In genomic region chr17:41773190-41773588, GRCh38 we compare ENCODE assay signal across 1 cellular context.
TF ChIP-seq lines count a peak whose summit lies in the region.

No MANE protein-coding gene starts in this region.

TF ChIP-seq in HepG2, 621 proteins besides CTCF, POLR2A, EP300 and RAD21 (continued from another document and continues in another):
- TF ChIP-seq ZNF878 (CRISPR knock-in tag; IDR thresholded peaks at IDR 0.05) (no peak), JUNB (CRISPR knock-in tag; IDR thresholded peaks at IDR 0.05; ENCODE audit: borderline replicate concordance) (no peak), MTA1 (CRISPR knock-in tag; IDR thresholded peaks at IDR 0.05; ENCODE audit: borderline replicate concordance) (0 out of 2 replicates have a peak, but pooled peaks have one; percentile 2), ZBTB46 (CRISPR knock-in tag; IDR thresholded peaks at IDR 0.05; ENCODE audit: borderline replicate concordance) (no peak; the same call in 1 of the 2 replicates), KDM5A (IDR thresholded peaks at IDR 0.05; ENCODE audit: borderline replicate concordance, low read length) (0 out of 2 replicates have a peak, but pooled peaks have one; percentile 40), HDAC1 (CRISPR knock-in tag; IDR thresholded peaks at IDR 0.05) (no peak; the same call in 1 of the 2 replicates), IRF9 (CRISPR knock-in tag; IDR thresholded peaks at IDR 0.05; ENCODE audit: borderline replicate concordance) (no peak), MAZ (IDR thresholded peaks at IDR 0.05; ENCODE audit: borderline replicate concordance, low read depth, low read length) (0 out of 2 replicates have a peak, but pooled peaks have one; percentile 9), MAZ (CRISPR knock-in tag; IDR thresholded peaks at IDR 0.05; ENCODE audit: low read depth) (0 out of 2 replicates have a peak, but pooled peaks have one; percentile 2), GTF2F1 (IDR thresholded peaks at IDR 0.05; ENCODE audit: low read length) (no peak), ZNF775 (CRISPR knock-in tag; IDR thresholded peaks at IDR 0.05; ENCODE audit: borderline replicate concordance) (0 out of 2 replicates have a peak, but pooled peaks have one; percentile 60), HMGA1 (CRISPR knock-in tag; conservative IDR thresholded peaks at IDR 0.05) (no peak), NFE2 (CRISPR knock-in tag; IDR thresholded peaks at IDR 0.05) (0 out of 2 replicates have a peak, but pooled peaks have one; percentile 3), ZNF329 (CRISPR knock-in tag; IDR thresholded peaks at IDR 0.05; ENCODE audit: low read depth) (no peak), RBFOX2 (IDR thresholded peaks at IDR 0.05; ENCODE audit: low read depth, low read length) (peak; percentile 51), FIP1L1 (IDR thresholded peaks at IDR 0.05; ENCODE audit: borderline replicate concordance, insufficient read depth, low read depth, low read length) (0 out of 2 replicates have a peak, but pooled peaks have one; percentile 13), FOXO1 (CRISPR knock-in tag; IDR thresholded peaks at IDR 0.05) (no peak), HES4 (CRISPR knock-in tag; IDR thresholded peaks at IDR 0.05; ENCODE audit: borderline replicate concordance) (no peak), SRSF1 (optimal IDR thresholded peaks at IDR 0.05; ENCODE audit: low read depth, low read length) (no peak), ZNF761 (CRISPR knock-in tag; conservative IDR thresholded peaks at IDR 0.05) (peak; percentile 85; the same call in 1 of the 2 replicates), DPF2 (CRISPR knock-in tag; IDR thresholded peaks at IDR 0.05; ENCODE audit: borderline replicate concordance, low read depth) (peak; percentile 27; the same call in 1 of the 2 replicates), AHR (CRISPR knock-in tag; IDR thresholded peaks at IDR 0.05) (no peak), POGZ (CRISPR knock-in tag; IDR thresholded peaks at IDR 0.05) (no peak; the same call in none of the 2 replicates), SIN3A (IDR thresholded peaks at IDR 0.05; ENCODE audit: borderline replicate concordance, low read depth, low read length) (peak; percentile 62; the same call in 1 of the 2 replicates), ZBTB10 (CRISPR knock-in tag; IDR thresholded peaks at IDR 0.05; ENCODE audit: borderline replicate concordance) (no peak), KLF6 (CRISPR knock-in tag; IDR thresholded peaks at IDR 0.05) (no peak; the same call in 1 of the 2 replicates), ZBTB42 (CRISPR knock-in tag; IDR thresholded peaks at IDR 0.05) (peak; percentile 22; the same call in 1 of the 2 replicates), CENPBD1 (CRISPR knock-in tag; IDR thresholded peaks at IDR 0.05; ENCODE audit: borderline replicate concordance, low read depth) (no peak), PCBP1 (IDR thresholded peaks at IDR 0.05; ENCODE audit: borderline replicate concordance, low read depth, low read length) (no peak), ZNF382 (CRISPR knock-in tag; IDR thresholded peaks at IDR 0.05; ENCODE audit: borderline replicate concordance) (no peak), HDAC2 (CRISPR knock-in tag; IDR thresholded peaks at IDR 0.05) (no peak), CENPT (CRISPR knock-in tag; IDR thresholded peaks at IDR 0.05; ENCODE audit: low read depth) (no peak), ARNT (IDR thresholded peaks at IDR 0.05) (no peak), ZBTB33 (CRISPR knock-in tag; IDR thresholded peaks at IDR 0.05) (no peak), FUBP1 (CRISPR knock-in tag; IDR thresholded peaks at IDR 0.05; ENCODE audit: borderline replicate concordance) (no peak), NFRKB (IDR thresholded peaks at IDR 0.05) (no peak), ZNF788 (CRISPR knock-in tag; IDR thresholded peaks at IDR 0.05; ENCODE audit: borderline replicate concordance) (peak; percentile 18; the same call in 1 of the 2 replicates), ZNF724P (CRISPR knock-in tag; IDR thresholded peaks at IDR 0.05; ENCODE audit: borderline replicate concordance) (no peak), CREM (IDR thresholded peaks at IDR 0.05) (no peak), CREM (CRISPR knock-in tag; IDR thresholded peaks at IDR 0.05) (no peak), ZNF746 (CRISPR knock-in tag; IDR thresholded peaks at IDR 0.05) (no peak), IKZF5 (CRISPR knock-in tag; IDR thresholded peaks at IDR 0.05) (0 out of 2 replicates have a peak, but pooled peaks have one; percentile 24), ZSCAN5A (CRISPR knock-in tag; IDR thresholded peaks at IDR 0.05; ENCODE audit: borderline replicate concordance) (0 out of 2 replicates have a peak, but pooled peaks have one; percentile 64), PHF5A (CRISPR knock-in tag; IDR thresholded peaks at IDR 0.05; ENCODE audit: low read depth, unreplicated experiment) (no peak), ZBTB44 (CRISPR knock-in tag; IDR thresholded peaks at IDR 0.05) (no peak), ZSCAN12 (CRISPR knock-in tag; IDR thresholded peaks at IDR 0.05) (no peak), ZNF543 (CRISPR knock-in tag; IDR thresholded peaks at IDR 0.05) (0 out of 2 replicates have a peak, but pooled peaks have one; percentile 60), ZNF431 (CRISPR knock-in tag; IDR thresholded peaks at IDR 0.05; ENCODE audit: borderline replicate concordance, low read depth) (no peak), ZNF230 (CRISPR knock-in tag; IDR thresholded peaks at IDR 0.05) (peak; percentile 64; the same call in 1 of the 2 replicates), ZNF510 (CRISPR knock-in tag; IDR thresholded peaks at IDR 0.05; ENCODE audit: low read depth) (peak; percentile 82; the same call in 1 of the 2 replicates), ZNF253 (CRISPR knock-in tag; IDR thresholded peaks at IDR 0.05; ENCODE audit: borderline replicate concordance) (peak; percentile 46; the same call in 1 of the 2 replicates), TRIM22 (IDR thresholded peaks at IDR 0.05) (no peak), MYC (CRISPR knock-in tag; IDR thresholded peaks at IDR 0.05; ENCODE audit: borderline replicate concordance) (no peak), ZNF451 (CRISPR knock-in tag; IDR thresholded peaks at IDR 0.05) (peak; percentile 16; the same call in 1 of the 2 replicates)
